ENCODE assay signal across 21 cellular contexts in genomic region chr12:100401660-100402059, GRCh38. TPM values are rescaled to one million over a fixed set of nuclear protein-coding genes. Genes with fewer than 3 reads are reported as not detected.
DNase-seq lines count a peak whose midpoint lies in the region; ATAC-seq, FAIRE-seq and TF ChIP-seq lines count a peak whose summit lies in the region.
"Had no signal": no experiment of that assay in that cellular context is flagged by ENCODE, and none has a peak within 500 bp of the region (broad histone marks: within the 10 kb centered on the region; RNA-seq: fewer than 3 reads in every experiment).

No MANE protein-coding gene starts in this region.

- no peak overlapping the region for H3K27ac ChIP-seq in pancreas
- H3K27ac ChIP-seq: neutrophil, spleen, tibial artery had no signal

- peaks cover 8% of the 10 kb centered on the region for H3K4me1 Mint-ChIP-seq in glutamatergic neuron (ENCODE audit: low read depth, unreplicated experiment)

- H3K36me3 ChIP-seq in pancreas: no peaks in the 10 kb centered on the region
- H3K36me3 ChIP-seq: neutrophil, spleen, tibial artery had no signal

- no peak overlapping the region for H3K27ac Mint-ChIP-seq in glutamatergic neuron (ENCODE audit: unreplicated experiment)

- no peaks in the 10 kb centered on the region for H3K4me1 ChIP-seq in pancreas
- H3K4me1 ChIP-seq: spleen, tibial artery had no signal

- TF ChIP-seq CTCF in glutamatergic neuron (IDR thresholded peaks at IDR 0.05; ENCODE audit: partially characterized antibody, unreplicated experiment): no peak
- no peak for TF ChIP-seq CTCF in pancreas (IDR thresholded peaks at IDR 0.05)

- intact Hi-C loops in pancreas (cut with DNase I): loop anchor here in 1 of 3 donors (10.0 kb wide), 1 partner anchor 157 kb away; no protein-coding TSS in a partner anchor

- H3K9me3 ChIP-seq in pancreas: no peaks in the 10 kb centered on the region
- H3K9me3 ChIP-seq: neutrophil, spleen, tibial artery had no signal

- ATAC-seq in GM19397 (IDR thresholded peaks at IDR 0.05; ENCODE audit: unreplicated experiment) (no peak), pancreas (no peak)
- ATAC-seq: Right ventricle myocardium inferior had no signal

- peaks cover 3% of the 10 kb centered on the region for H3K27me3 Mint-ChIP-seq in glutamatergic neuron (ENCODE audit: unreplicated experiment)

- no peaks in the 10 kb centered on the region for H3K27me3 ChIP-seq in pancreas
- H3K27me3 ChIP-seq: spleen, tibial artery had no signal

- no peak for FAIRE-seq in pancreas (lab: Jason Lieb, UNC)
- FAIRE-seq: A204.1, GM12891, TTC549 had no signal

- peak; percentile 60 for DNase-seq in A172 (ENCODE audit: low spot score)
- DNase-seq in HPDE6-E6E7 (ENCODE audit: extremely low spot score): peak; percentile 17
- peak; percentile 63 for DNase-seq in astrocyte of the hippocampus (ENCODE audit: low read depth, low spot score)
- peak; percentile 3 for DNase-seq in hepatic stellate cell (ENCODE audit: low spot score)
- no peak for DNase-seq in glutamatergic neuron
- DNase-seq in pancreas: no peak
- DNase-seq in GOT3 (lab: John Stamatoyannopoulos, UW): no peak
- DNase-seq: DMS153, NCI-H1105 treated with DMSO at 0.1 percent for 48 hours, NCI-H524, spleen, tibial artery had no signal

- H3K4me3 ChIP-seq in pancreas: no peak overlapping the region
- H3K4me3 ChIP-seq: spleen, tibial artery had no signal

- no peak overlapping the region for H3K4me3 Mint-ChIP-seq in glutamatergic neuron (ENCODE audit: unreplicated experiment)

- peaks cover 4% of the 10 kb centered on the region for H3K9me3 Mint-ChIP-seq in glutamatergic neuron (ENCODE audit: unreplicated experiment)

- no peaks in the 10 kb centered on the region for H3K36me3 Mint-ChIP-seq in glutamatergic neuron (ENCODE audit: unreplicated experiment)

RNA-seq across cellular contexts. Expression of gene SLC17A8, which starts 44.8 kb away (rescaled TPM):
- not detected in 2 replicates for total RNA-seq in A172 (2014; rRNA removed; shearing (Covaris generic))
- 0.25 TPM for total RNA-seq in glutamatergic neuron (ENCODE audit: unreplicated experiment)
- total RNA-seq in pancreas: under 1 TPM in 2 of 6 donors, not detected in 4; 0.16 to 0.18 TPM
- polyA plus RNA-seq in pancreas: not detected
- total RNA-seq: activated CD8-positive, alpha-beta memory T cell treated with anti-CD3 and anti-CD28 coated beads for 36 hours; glomerular endothelial cell; lower leg skin; Right ventricle myocardium inferior had no signal

Comparison
In these comparisons a context has a peak if more than half of its experiments do, and no peak if none do; other contexts are left out.
1. DNase-seq: peak in A172 (single experiment), HPDE6-E6E7 (single experiment), astrocyte of the hippocampus (single experiment) and hepatic stellate cell (single experiment); none in glutamatergic neuron (single experiment), pancreas (0 of 6) and GOT3 (single experiment).